Comparison of ENCODE assay signal across 1 cellular context in genomic region chr15:28022181-28022580, GRCh38.
TF ChIP-seq lines count a peak whose summit lies in the region.

No MANE protein-coding gene starts in this region.

TF ChIP-seq in GM23338, 12 proteins besides CTCF, POLR2A, EP300 and RAD21 (continued from another document):
- no peak for TF ChIP-seq ZNF462 (CRISPR knock-in tag; IDR thresholded peaks at IDR 0.05)
